24 cellular contexts compared by ENCODE assay signal in the genomic region with DNA sequence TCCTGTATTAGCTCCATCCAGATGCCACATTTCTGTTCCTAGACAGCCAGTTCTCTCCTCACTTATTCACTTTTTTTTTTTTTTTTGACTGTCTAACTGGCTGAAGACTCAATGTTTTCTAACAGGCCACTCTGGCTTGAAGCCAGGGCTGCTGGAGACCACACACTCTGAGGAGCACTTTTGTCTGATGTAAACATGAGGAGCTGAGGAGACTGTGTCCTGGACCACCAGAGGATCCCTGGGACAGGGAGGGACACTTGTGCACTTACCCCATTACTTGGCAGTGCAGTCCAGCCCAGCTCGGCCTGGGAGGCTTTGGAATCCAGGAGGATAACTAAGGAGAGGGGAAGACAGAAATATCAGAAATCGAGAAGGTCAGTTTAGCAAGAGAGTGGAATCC. TPM values are rescaled to one million over a fixed set of nuclear protein-coding genes. Genes with fewer than 3 reads are reported as not detected.
A peak's percentile ranks its signal among the peaks of the same experiment; 100 is the strongest.
DNase-seq lines count a peak whose midpoint lies in the region; ATAC-seq and TF ChIP-seq lines count a peak whose summit lies in the region.
"Had no signal": no experiment of that assay in that cellular context is flagged by ENCODE, and none has a peak within 500 bp of the region (broad histone marks: within the 10 kb centered on the region; RNA-seq: fewer than 3 reads in every experiment).

No MANE protein-coding gene starts in this region.

- peaks cover 5% of the 10 kb centered on the region for H3K4me1 Mint-ChIP-seq in activated CD8-positive, alpha-beta memory T cell treated with anti-CD3 and anti-CD28 coated beads, Interleukin-2, amount 10 ng/mL, durations not matched to agents 7 days and 5 days
- H3K4me1 Mint-ChIP-seq in osteocyte (ENCODE audit: unreplicated experiment): peaks cover 3% of the 10 kb centered on the region

- no peaks in the 10 kb centered on the region for H3K9me3 Mint-ChIP-seq in activated CD8-positive, alpha-beta memory T cell treated with anti-CD3 and anti-CD28 coated beads, Interleukin-2, amount 10 ng/mL, durations not matched to agents 7 days and 5 days (ENCODE audit: low read depth)
- no peaks in the 10 kb centered on the region for H3K9me3 Mint-ChIP-seq in osteocyte (ENCODE audit: unreplicated experiment)

- H3K27me3 Mint-ChIP-seq in activated CD8-positive, alpha-beta memory T cell treated with anti-CD3 and anti-CD28 coated beads, Interleukin-2, amount 10 ng/mL, durations not matched to agents 7 days and 5 days: peaks cover 51% of the 10 kb centered on the region
- peaks cover 46% of the 10 kb centered on the region for H3K27me3 Mint-ChIP-seq in osteocyte (ENCODE audit: unreplicated experiment)

- CTCF ChIA-PET in activated CD8-positive, alpha-beta memory T cell treated with anti-CD3 and anti-CD28 coated beads, Interleukin-2, amount 10 ng/mL, durations not matched to agents 7 days and 5 days (lab: Charles Lee): no interaction called here

- TF ChIP-seq CTCF in osteocyte (IDR thresholded peaks at IDR 0.05): no peak

- ATAC-seq in activated CD8-positive, alpha-beta memory T cell treated with anti-CD3 and anti-CD28 coated beads, Interleukin-2, amount 10 ng/mL, durations not matched to agents 7 days and 5 days: no peak
- ATAC-seq: GM12878 had no signal

- no peaks in the 10 kb centered on the region for H3K36me3 Mint-ChIP-seq in activated CD8-positive, alpha-beta memory T cell treated with anti-CD3 and anti-CD28 coated beads, Interleukin-2, amount 10 ng/mL, durations not matched to agents 7 days and 5 days
- H3K36me3 Mint-ChIP-seq in osteocyte (ENCODE audit: unreplicated experiment): no peaks in the 10 kb centered on the region
- H3K36me3 Mint-ChIP-seq: CD4-positive, alpha-beta memory T cell; CD4-positive, CD25-positive, alpha-beta regulatory T cell had no signal

- DNase-seq in activated CD8-positive, alpha-beta memory T cell treated with anti-CD3 and anti-CD28 coated beads for 24 hours: peak; percentile 28
- DNase-seq in activated CD8-positive, alpha-beta memory T cell treated with anti-CD3 and anti-CD28 coated beads, Interleukin-2, amount 10 ng/mL, durations not matched to agents 7 days and 5 days: no peak
- DNase-seq in mesenteric fat pad (ENCODE audit: low spot score) (peak; percentile 81), osteocyte (ENCODE audit: extremely low spot score, unreplicated experiment) (peak; percentile 67), A172 (ENCODE audit: low spot score) (no peak)
- DNase-seq in effector CD8-positive, alpha-beta T cell (lab: John Stamatoyannopoulos, UW): no peak
- DNase-seq: ACHN; BE2C; C1 segment of cervical spinal cord; CD4-positive, alpha-beta memory T cell; CD4-positive, CD25-positive, alpha-beta regulatory T cell; CD8-positive, alpha-beta memory T cell; COR-L47; DMS 273 treated with DMSO at 0.1 percent for 48 hours; DMS153; DMS53; DMS79; DND-41; EL; GDM1 had no signal

- no peak overlapping the region for H3K27ac Mint-ChIP-seq in activated CD8-positive, alpha-beta memory T cell treated with anti-CD3 and anti-CD28 coated beads, Interleukin-2, amount 10 ng/mL, durations not matched to agents 7 days and 5 days
- no peak overlapping the region for H3K27ac Mint-ChIP-seq in osteocyte (ENCODE audit: unreplicated experiment)
- H3K27ac Mint-ChIP-seq: CD14-positive monocyte; CD4-positive, CD25-positive, alpha-beta regulatory T cell had no signal

- H3K4me3 Mint-ChIP-seq in activated CD8-positive, alpha-beta memory T cell treated with anti-CD3 and anti-CD28 coated beads, Interleukin-2, amount 10 ng/mL, durations not matched to agents 7 days and 5 days: no peak overlapping the region
- no peak overlapping the region for H3K4me3 Mint-ChIP-seq in osteocyte (ENCODE audit: unreplicated experiment)
- H3K4me3 Mint-ChIP-seq: CD4-positive, alpha-beta memory T cell; CD4-positive, CD25-positive, alpha-beta regulatory T cell; CD8-positive, alpha-beta memory T cell had no signal

RNA-seq across cellular contexts. Expression of a gene that starts 2.4 kb away (rescaled TPM):
- total RNA-seq in activated CD8-positive, alpha-beta memory T cell treated with anti-CD3 and anti-CD28 coated beads, Interleukin-2, amount 10 ng/mL, durations not matched to agents 7 days and 5 days: not detected
- total RNA-seq in mesenteric fat pad: not detected
- not detected in 2 replicates for total RNA-seq in osteocyte
- not detected in 2 replicates for total RNA-seq in A172 (2014; rRNA removed; shearing (Covaris generic))
- total RNA-seq: A673; CD4-positive, CD25-positive, alpha-beta regulatory T cell; Daoy; GM12878 had no signal

RNA-seq across cellular contexts. Expression of a gene that starts 31.1 kb away (rescaled TPM):
- total RNA-seq in activated CD8-positive, alpha-beta memory T cell treated with anti-CD3 and anti-CD28 coated beads, Interleukin-2, amount 10 ng/mL, durations not matched to agents 7 days and 5 days: 1 to 10 TPM; 2.6 to 4.5 TPM
- 1.5 TPM for total RNA-seq in mesenteric fat pad
- total RNA-seq in osteocyte: 5.2 TPM in 2 replicates
- 13.2 and 13.9 TPM in 2 replicates for total RNA-seq in A172 (2014; rRNA removed; shearing (Covaris generic))

RNA-seq across cellular contexts. Expression of a gene that starts 45.1 kb away (rescaled TPM):
- total RNA-seq in activated CD8-positive, alpha-beta memory T cell treated with anti-CD3 and anti-CD28 coated beads, Interleukin-2, amount 10 ng/mL, durations not matched to agents 7 days and 5 days: 10 to 100 TPM; 19.8 to 21.9 TPM
- total RNA-seq in mesenteric fat pad: 44.9 TPM
- total RNA-seq in osteocyte: 55.0 and 57.0 TPM in 2 replicates
- total RNA-seq in A172 (2014; rRNA removed; shearing (Covaris generic)): 22.9 and 34.6 TPM in 2 replicates

RNA-seq across cellular contexts. Expression of a gene that starts 45.5 kb away (rescaled TPM):
- total RNA-seq in activated CD8-positive, alpha-beta memory T cell treated with anti-CD3 and anti-CD28 coated beads, Interleukin-2, amount 10 ng/mL, durations not matched to agents 7 days and 5 days: 10 to 100 TPM; 16.4 to 28.6 TPM
- total RNA-seq in mesenteric fat pad (16.2 TPM), osteocyte (12.7 and 14.3 TPM in 2 replicates)
- 30.6 and 39.5 TPM in 2 replicates for total RNA-seq in A172 (2014; rRNA removed; shearing (Covaris generic))

Comparison
In these comparisons a context has a peak if more than half of its experiments do, and no peak if none do; other contexts are left out.
1. DNase-seq: peak in activated CD8-positive, alpha-beta memory T cell treated with anti-CD3 and anti-CD28 coated beads for 24 hours (single experiment), mesenteric fat pad (single experiment) and osteocyte (single experiment); none in activated CD8-positive, alpha-beta memory T cell treated with anti-CD3 and anti-CD28 coated beads, Interleukin-2, amount 10 ng/mL, durations not matched to agents 7 days and 5 days (single experiment), effector CD8-positive, alpha-beta T cell (single experiment) and A172 (single experiment).